1 cellular context compared by ENCODE assay signal in genomic region chr15:89101302-89102191, GRCh38.
TF ChIP-seq lines count a peak whose summit lies in the region.

No MANE protein-coding gene starts in this region.

TF ChIP-seq in SK-N-SH, 30 proteins besides CTCF, POLR2A, EP300 and RAD21 (continued from another document):
- TF ChIP-seq, protein P1, sequence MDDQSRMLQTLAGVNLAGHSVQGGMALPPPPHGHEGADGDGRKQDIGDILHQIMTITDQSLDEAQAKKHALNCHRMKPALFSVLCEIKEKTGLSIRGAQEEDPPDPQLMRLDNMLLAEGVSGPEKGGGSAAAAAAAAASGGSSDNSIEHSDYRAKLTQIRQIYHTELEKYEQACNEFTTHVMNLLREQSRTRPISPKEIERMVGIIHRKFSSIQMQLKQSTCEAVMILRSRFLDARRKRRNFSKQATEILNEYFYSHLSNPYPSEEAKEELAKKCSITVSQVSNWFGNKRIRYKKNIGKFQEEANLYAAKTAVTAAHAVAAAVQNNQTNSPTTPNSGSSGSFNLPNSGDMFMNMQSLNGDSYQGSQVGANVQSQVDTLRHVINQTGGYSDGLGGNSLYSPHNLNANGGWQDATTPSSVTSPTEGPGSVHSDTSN (IDR thresholded peaks at IDR 0.05): peak; percentile 88
TF ChIP-seq in SK-N-SH: peak in this region for 13.
